In genomic region chr19:48660854-48661731, GRCh38 we compare ENCODE assay signal across 1 cellular context.
TF ChIP-seq lines count a peak whose summit lies in the region.

No MANE protein-coding gene starts in this region.

TF ChIP-seq in GM12878, 131 proteins besides CTCF, POLR2A, EP300 and RAD21 (continued from another document):
- TF ChIP-seq ATF2 (IDR thresholded peaks at IDR 0.05; ENCODE audit: low read length) (no peak), JUNB (IDR thresholded peaks at IDR 0.05) (no peak), MEF2A (IDR thresholded peaks at IDR 0.05; ENCODE audit: insufficient read depth, low read depth, low read length) (no peak), RFX5 (IDR thresholded peaks at IDR 0.05; ENCODE audit: low read depth, low read length) (peak; percentile 98), BCL3 (IDR thresholded peaks at IDR 0.05; ENCODE audit: borderline replicate concordance, insufficient read depth, low read depth, low read length, poor library complexity, severe bottlenecking) (no peak), SMAD5 (IDR thresholded peaks at IDR 0.05; ENCODE audit: low read depth) (no peak), RELB (IDR thresholded peaks at IDR 0.05; ENCODE audit: low read depth) (0 out of 2 replicates have a peak, but pooled peaks have one; percentile 29), CHD1 (IDR thresholded peaks at IDR 0.05; ENCODE audit: low read depth, low read length) (no peak), ZBTB40 (IDR thresholded peaks at IDR 0.05; ENCODE audit: borderline replicate concordance) (no peak), MYC (IDR thresholded peaks at IDR 0.05; ENCODE audit: insufficient read depth, insufficient read length, insufficient replicate concordance, low read length, severe bottlenecking) (no peak), STAT1 (conservative IDR thresholded peaks at IDR 0.05) (no peak), SUPT20H (IDR thresholded peaks at IDR 0.05; ENCODE audit: borderline replicate concordance, control insufficient read depth, low read depth, low read length) (no peak), PAX5 (IDR thresholded peaks at IDR 0.05; ENCODE audit: borderline replicate concordance, low read depth, low read length) (no peak), PAX8 (IDR thresholded peaks at IDR 0.05) (no peak), WRNIP1 (IDR thresholded peaks at IDR 0.05; ENCODE audit: borderline replicate concordance, low read depth, low read length) (no peak), MTA2 (IDR thresholded peaks at IDR 0.05; ENCODE audit: low read depth) (0 out of 2 replicates have a peak, but pooled peaks have one; percentile 12), ZZZ3 (IDR thresholded peaks at IDR 0.05; ENCODE audit: control insufficient read depth, insufficient read length, low read depth) (no peak)
TF ChIP-seq in GM12878: peak in this region for 28.
